Comparison of ENCODE assay signal across 25 cellular contexts in genomic region chr7:149783386-149784250, GRCh38. TPM values are rescaled to one million over a fixed set of nuclear protein-coding genes. Genes with fewer than 3 reads are reported as not detected.
DNase-seq lines count a peak whose midpoint lies in the region; ATAC-seq, FAIRE-seq and TF ChIP-seq lines count a peak whose summit lies in the region.
"Had no signal": no experiment of that assay in that cellular context is flagged by ENCODE, and none has a peak within 500 bp of the region (broad histone marks: within the 10 kb centered on the region; RNA-seq: fewer than 3 reads in every experiment).

No MANE protein-coding gene starts in this region.

- H3K9me2 ChIP-seq in GM23338 (ENCODE audit: insufficient read depth), result no peaks in the 10 kb centered on the region

- peak overlapping the region; percentile 51 for H2BK12ac ChIP-seq in neuronal stem cell (ENCODE audit: low read length)

- peak overlapping the region; percentile 66 for H3K14ac ChIP-seq in neuronal stem cell (ENCODE audit: low read length)

- no peak overlapping the region for H3K4me3 Mint-ChIP-seq in GM23338
- H3K4me3 Mint-ChIP-seq: activated CD4-positive, alpha-beta memory T cell treated with anti-CD3 and anti-CD28 coated beads, Interleukin-2, amount 10 ng/mL, durations not matched to agents 7 days and 5 days; activated naive CD8-positive, alpha-beta T cell; CD8-positive, alpha-beta memory T cell; immature natural killer cell; nephron had no signal

- H3K4me1 ChIP-seq in GM23338 (ENCODE audit: insufficient read depth) (no peaks in the 10 kb centered on the region; the same call in 1 of the 2 replicates), neuronal stem cell (ENCODE audit: control insufficient read depth in 2 of 2, insufficient read depth in 1 of 2, low read depth in 1 of 2, low read length in 2 of 2) (peaks cover 10 to 22% of the 10 kb centered on the region in 2 donors)

- no peaks in the 10 kb centered on the region for H3K9me3 ChIP-seq in neuronal stem cell (replicated peaks in 1 of 2; ENCODE audit: control insufficient read depth in 2 of 2, insufficient read depth in 1 of 2, low read depth in 1 of 2, low read length in 2 of 2)
- H3K9me3 ChIP-seq: heart left ventricle, left ventricle myocardium inferior, right lobe of liver had no signal

- peaks cover 6% of the 10 kb centered on the region; the same call in 2 of the 3 replicates for H3K4me1 Mint-ChIP-seq in GM23338
- H3K4me1 Mint-ChIP-seq: activated CD4-positive, alpha-beta memory T cell treated with anti-CD3 and anti-CD28 coated beads, Interleukin-2, amount 10 ng/mL, durations not matched to agents 7 days and 5 days; CD8-positive, alpha-beta memory T cell; immature natural killer cell had no signal

- H3K27me3 ChIP-seq in GM23338 (ENCODE audit: insufficient read depth) (peaks cover 5% of the 10 kb centered on the region; the same call in 1 of the 2 replicates), neuronal stem cell (ENCODE audit: control insufficient read depth in 3 of 3, insufficient read depth in 3 of 3, low read depth in 1 of 3, low read length in 3 of 3) (peaks cover 0 to 10% (median 0%) of the 10 kb centered on the region in 3 experiments)
- H3K27me3 ChIP-seq: right lobe of liver had no signal

- H4K91ac ChIP-seq in neuronal stem cell (ENCODE audit: low read depth, low read length, poor library complexity), result no peak overlapping the region

- H3K27ac ChIP-seq in GM23338 (ENCODE audit: low read depth), result no peak overlapping the region
- H3K27ac ChIP-seq in neuronal stem cell (replicated peaks; ENCODE audit: low read length), result no peak overlapping the region
- H3K27ac ChIP-seq: heart left ventricle, KMS-11, left ventricle myocardium inferior, parathyroid adenoma, right lobe of liver had no signal

- no peaks in the 10 kb centered on the region for H3K9me3 Mint-ChIP-seq in GM23338
- H3K9me3 Mint-ChIP-seq: activated CD4-positive, alpha-beta memory T cell treated with anti-CD3 and anti-CD28 coated beads, Interleukin-2, amount 10 ng/mL, durations not matched to agents 7 days and 5 days; CD8-positive, alpha-beta memory T cell; immature natural killer cell; nephron had no signal

- no peak overlapping the region for H3K27ac Mint-ChIP-seq in GM23338
- H3K27ac Mint-ChIP-seq: activated CD4-positive, alpha-beta memory T cell treated with anti-CD3 and anti-CD28 coated beads, Interleukin-2, amount 10 ng/mL, durations not matched to agents 7 days and 5 days; activated naive CD8-positive, alpha-beta T cell; CD8-positive, alpha-beta memory T cell; immature natural killer cell; nephron had no signal

- WGBS in neuronal stem cell (ENCODE audit: extremely low coverage in 2 of 2, insufficient read length in 2 of 2, insufficient replicate concordance in 1 of 2), 2 donors, result no CpG with 5 or more reads among the region's 22 CpGs

- H3F3A ChIP-seq in GM23338 (replicated peaks; ENCODE audit: low read depth), result no peaks in the 10 kb centered on the region

- DNase-seq in GM23338 (ENCODE audit: low spot score) (no peak), RPMI8226 (peak; percentile 67), frontal cortex (ENCODE audit: low spot score in 2 of 2) (peak; percentile 63 to 68), neuronal stem cell (ENCODE audit: low spot score) (no peak), OCI-M1 (lab: John Stamatoyannopoulos, UW) (no peak), NCI-H187 (lab: John Stamatoyannopoulos, UW) (no peak), GM19238 (ENCODE audit: insufficient read length, low spot score) (no peak)
- DNase-seq: activated CD4-positive, alpha-beta memory T cell treated with anti-CD3 and anti-CD28 coated beads, Interleukin-2, amount 10 ng/mL, durations not matched to agents 7 days and 5 days; activated CD4-positive, CD25-positive, alpha-beta regulatory T cell treated with anti-CD3 and anti-CD28 coated beads, Interleukin-2, amount 50 U/mL, for 72 hours; AML-193; CD8-positive, alpha-beta memory T cell; GDM1; immature natural killer cell; left ventricle myocardium inferior; right lobe of liver; SHP77; stimulated activated CD4-positive, alpha-beta T cell treated with anti-CD3 and anti-CD28 coated beads, Interleukin-12 subunit alpha, Interleukin-12 subunit beta, amount 100 ng/mL, for 4 hours; stimulated activated CD4-positive, alpha-beta T cell treated with anti-CD3 and anti-CD28 coated beads, Interleukin-4, amount 100 ng/mL, for 4 hours; stimulated activated naive CD4-positive, alpha-beta T cell had no signal

- no peaks in the 10 kb centered on the region for H3K79me2 ChIP-seq in GM23338 (replicated peaks; ENCODE audit: insufficient read depth)
- H3K79me2 ChIP-seq: parathyroid adenoma had no signal

- H2BK15ac ChIP-seq in neuronal stem cell (ENCODE audit: low read length), result peak overlapping the region; percentile 2

- peak overlapping the region; percentile 76 for H2AK5ac ChIP-seq in neuronal stem cell (ENCODE audit: low read depth, low read length)

- no peaks in the 10 kb centered on the region for H4K20me1 ChIP-seq in GM23338 (replicated peaks; ENCODE audit: insufficient read depth)

- no peak overlapping the region for H2BK120ac ChIP-seq in neuronal stem cell (ENCODE audit: low read depth, low read length)

- H3K36me3 Mint-ChIP-seq in GM23338 (ENCODE audit: low read depth), result no peaks in the 10 kb centered on the region
- H3K36me3 Mint-ChIP-seq: activated naive CD8-positive, alpha-beta T cell; CD8-positive, alpha-beta memory T cell; immature natural killer cell had no signal

- H3K23ac ChIP-seq in neuronal stem cell (ENCODE audit: low read depth, low read length, poor library complexity), result no peak overlapping the region

- peak; percentile 69 for ATAC-seq in GM23338
- ATAC-seq: heart left ventricle had no signal

- no peak overlapping the region for H3K4ac ChIP-seq in neuronal stem cell (ENCODE audit: low read length)

- no peak for FAIRE-seq in frontal cortex (lab: Jason Lieb, UNC)
- FAIRE-seq: H54 had no signal

- H4K8ac ChIP-seq in neuronal stem cell (ENCODE audit: low read depth, low read length), result peak overlapping the region; percentile 73

- no peak for TF ChIP-seq CTCF in GM23338 (conservative IDR thresholded peaks at IDR 0.05; ENCODE audit: low read depth in 2 of 2)

- H3K4me3 ChIP-seq in GM23338 (no peak overlapping the region), neuronal stem cell (ENCODE audit: low read length in 2 of 2) (no peak overlapping the region)
- H3K4me3 ChIP-seq: heart left ventricle, left ventricle myocardium inferior, right lobe of liver had no signal

- peak overlapping the region; percentile 84 for H3K18ac ChIP-seq in neuronal stem cell (ENCODE audit: low read length)

- no peak overlapping the region for H3K9ac ChIP-seq in neuronal stem cell (ENCODE audit: low read depth, low read length, poor library complexity)
- H3K9ac ChIP-seq: KMS-11, parathyroid adenoma had no signal

- H2BK5ac ChIP-seq in neuronal stem cell (ENCODE audit: low read length), result no peak overlapping the region

- H2AFZ ChIP-seq in GM23338 (0 out of 2 replicates have a peak overlapping the region, but pooled peaks have one; percentile 14), neuronal stem cell (ENCODE audit: low read length) (peak overlapping the region; percentile 64)
- H2AFZ ChIP-seq: parathyroid adenoma had no signal

- H3K36me3 ChIP-seq in GM23338 (ENCODE audit: insufficient read depth) (no peaks in the 10 kb centered on the region), neuronal stem cell (replicated peaks in 1 of 2; ENCODE audit: control insufficient read depth in 2 of 2, insufficient read depth in 2 of 2, low read length in 2 of 2) (no peaks in the 10 kb centered on the region)
- H3K36me3 ChIP-seq: heart left ventricle, left ventricle myocardium inferior, right lobe of liver had no signal

- peaks cover 23% of the 10 kb centered on the region for H3K27me3 Mint-ChIP-seq in GM23338 (ENCODE audit: insufficient read depth, low read depth, poor library complexity)
- H3K27me3 Mint-ChIP-seq: activated CD4-positive, alpha-beta memory T cell treated with anti-CD3 and anti-CD28 coated beads, Interleukin-2, amount 10 ng/mL, durations not matched to agents 7 days and 5 days; activated naive CD8-positive, alpha-beta T cell had no signal

- H3K4me2 ChIP-seq in GM23338 (no peak overlapping the region), neuronal stem cell (ENCODE audit: insufficient read depth, low read length, poor library complexity, severe bottlenecking) (no peak overlapping the region)
- H3K4me2 ChIP-seq: KMS-11 had no signal

- H3K79me1 ChIP-seq in neuronal stem cell (ENCODE audit: low read depth, low read length), result no peaks in the 10 kb centered on the region

TF ChIP-seq in GM23338, 12 proteins besides CTCF, POLR2A, EP300 and RAD21 (continues in another document):
- TF ChIP-seq ZNF114 (CRISPR knock-in tag; IDR thresholded peaks at IDR 0.05) (no peak), JUNB (IDR thresholded peaks at IDR 0.05; ENCODE audit: unreplicated experiment) (no peak), POLR2AphosphoS5 (IDR thresholded peaks at IDR 0.05; ENCODE audit: low read depth) (no peak), NANOG (IDR thresholded peaks at IDR 0.05; ENCODE audit: borderline replicate concordance) (no peak)

RNA-seq across cellular contexts. Expression of gene ZNF467, which starts 10.2 kb away (rescaled TPM):
- 0.10 and 0.19 TPM in 2 replicates for total RNA-seq in GM23338 (2014; rRNA removed; shearing (Covaris generic))
- 0.30 and 0.40 TPM in 2 replicates for polyA plus RNA-seq in GM23338 (2016; fragmentation: Nextera tagmentation; extraction: Ambion mirVana)
- total RNA-seq in frontal cortex, result 1.6 TPM
- 6.2 TPM for polyA plus RNA-seq in neuronal stem cell (2013, experiment 1 of 2)
- 6.1 TPM for polyA plus RNA-seq in neuronal stem cell (2013, experiment 2 of 2)

RNA-seq across cellular contexts. Expression of gene ZNF862, which starts 54.6 kb away (rescaled TPM):
- 1.6 and 2.3 TPM in 2 replicates for total RNA-seq in GM23338 (2014; rRNA removed; shearing (Covaris generic))
- 0.64 and 0.94 TPM in 2 replicates for polyA plus RNA-seq in GM23338 (2016; fragmentation: Nextera tagmentation; extraction: Ambion mirVana)
- 5.7 TPM for total RNA-seq in frontal cortex
- polyA plus RNA-seq in neuronal stem cell (2013, experiment 1 of 2), result 7.1 TPM
- 6.8 TPM for polyA plus RNA-seq in neuronal stem cell (2013, experiment 2 of 2)

Comparison
In these comparisons a context has a peak if more than half of its experiments do, and no peak if none do; other contexts are left out.
1. DNase-seq: peak in RPMI8226 (single experiment) and frontal cortex (2 of 2); none in GM23338 (single experiment), neuronal stem cell (single experiment), OCI-M1 (single experiment), NCI-H187 (0 of 2) and GM19238 (single experiment).